Comparison of ENCODE assay signal across 40 cellular contexts in genomic region chr19:7170983-7171382, GRCh38.
"Had no signal": no experiment of that assay in that cellular context is flagged by ENCODE, and none has a peak within 500 bp of the region (broad histone marks: within the 10 kb centered on the region; RNA-seq: fewer than 3 reads in every experiment).

No MANE protein-coding gene starts in this region.

- H3K4me1 ChIP-seq: ascending aorta, body of pancreas, breast epithelium had no signal

- H3K27me3 Mint-ChIP-seq: activated naive CD4-positive, alpha-beta T cell treated with anti-CD3 and anti-CD28 coated beads, Interleukin-2, amount 10 ng/mL, durations not matched to agents 7 days and 5 days; activated naive CD4-positive, alpha-beta T cell treated with anti-CD3 and anti-CD28 coated beads, Interleukin-2, amount 50 U/mL, for 24 hours; activated naive CD8-positive, alpha-beta T cell treated with anti-CD3 and anti-CD28 coated beads, Interleukin-2, amount 50 U/mL, for 24 hours; activated T-cell treated with anti-CD3 and anti-CD28 coated beads, Interleukin-2, amount 50 U/mL, for 24 hours; activated T-helper 17 cell treated with anti-CD3 and anti-CD28 coated beads, Interleukin-2, amount 50 U/mL, for 72 hours; central memory CD8-positive, alpha-beta T cell had no signal

- H3K27me3 ChIP-seq: adrenal gland, ascending aorta, body of pancreas, brain microvascular endothelial cell, breast epithelium, cardiac muscle cell had no signal

- H3K36me3 Mint-ChIP-seq: activated naive CD4-positive, alpha-beta T cell treated with anti-CD3 and anti-CD28 coated beads, Interleukin-2, amount 10 ng/mL, durations not matched to agents 7 days and 5 days; activated naive CD4-positive, alpha-beta T cell treated with anti-CD3 and anti-CD28 coated beads, Interleukin-2, amount 50 U/mL, for 24 hours; activated naive CD8-positive, alpha-beta T cell treated with anti-CD3 and anti-CD28 coated beads, Interleukin-2, amount 10 ng/mL, durations not matched to agents 7 days and 5 days had no signal

- H3K27ac Mint-ChIP-seq: activated naive CD4-positive, alpha-beta T cell treated with anti-CD3 and anti-CD28 coated beads for 36 hours; activated naive CD4-positive, alpha-beta T cell treated with anti-CD3 and anti-CD28 coated beads, Interleukin-2, amount 10 ng/mL, durations not matched to agents 7 days and 5 days; activated naive CD4-positive, alpha-beta T cell treated with anti-CD3 and anti-CD28 coated beads, Interleukin-2, amount 50 U/mL, for 24 hours; activated naive CD4-positive, alpha-beta T cell treated with anti-CD3 and anti-CD28 coated beads, Interleukin-2, amount 50 U/mL, for 72 hours; activated naive CD8-positive, alpha-beta T cell; activated naive CD8-positive, alpha-beta T cell treated with anti-CD3 and anti-CD28 coated beads for 36 hours; activated naive CD8-positive, alpha-beta T cell treated with anti-CD3 and anti-CD28 coated beads, Interleukin-2, amount 10 ng/mL, durations not matched to agents 7 days and 5 days; activated naive CD8-positive, alpha-beta T cell treated with anti-CD3 and anti-CD28 coated beads, Interleukin-2, amount 50 U/mL, for 24 hours; activated T-cell treated with anti-CD3 and anti-CD28 coated beads, Interleukin-2, amount 50 U/mL, for 24 hours; activated T-cell treated with anti-CD3 and anti-CD28 coated beads, Interleukin-2, amount 50 U/mL, for 72 hours; activated T-helper 1 cell treated with anti-CD3 and anti-CD28 coated beads, Interleukin-12 subunit alpha, Interleukin-12 subunit beta, Interleukin-2, Interleukin-4 antibody, amounts not matched to agents 30 ng/mL and 10 ng/mL and 1 ng/mL, durations not matched to agents 14 hours and 24 hours and 36 hours; activated T-helper 17 cell treated with anti-CD3 and anti-CD28 coated beads, Interleukin-2, amount 50 U/mL, for 72 hours; activated T-helper 2 cell treated with anti-CD3 and anti-CD28 coated beads, Interferon-gamma antibody, Interleukin-2, Interleukin-4, amounts not matched to agents 10 μg/mL and 5 μg/mL and 100 μg/mL, durations not matched to agents 14 hours and 24 hours and 36 hours; brain had no signal

- H3K9me3 Mint-ChIP-seq: activated T-cell treated with anti-CD3 and anti-CD28 coated beads, Interleukin-2, amount 50 U/mL, for 4 hours; central memory CD8-positive, alpha-beta T cell had no signal

- FAIRE-seq: astrocyte, bronchial epithelial cell had no signal

- H3K4me3 ChIP-seq: adrenal gland, ascending aorta, body of pancreas, breast epithelium, cardiac muscle cell had no signal

- H3K9me3 ChIP-seq: adrenal gland, ascending aorta, body of pancreas, breast epithelium had no signal

- H3K4me1 Mint-ChIP-seq: activated naive CD4-positive, alpha-beta T cell treated with anti-CD3 and anti-CD28 coated beads, Interleukin-2, amount 10 ng/mL, durations not matched to agents 7 days and 5 days; activated naive CD4-positive, alpha-beta T cell treated with anti-CD3 and anti-CD28 coated beads, Interleukin-2, amount 50 U/mL, for 24 hours; activated naive CD8-positive, alpha-beta T cell treated with anti-CD3 and anti-CD28 coated beads for 36 hours; activated naive CD8-positive, alpha-beta T cell treated with anti-CD3 and anti-CD28 coated beads, Interleukin-2, amount 10 ng/mL, durations not matched to agents 7 days and 5 days; activated naive CD8-positive, alpha-beta T cell treated with anti-CD3 and anti-CD28 coated beads, Interleukin-2, amount 50 U/mL, for 24 hours; activated T-helper 17 cell treated with anti-CD3 and anti-CD28 coated beads, Interleukin-2, amount 50 U/mL, for 72 hours; brain; central memory CD8-positive, alpha-beta T cell had no signal

- H3K27ac ChIP-seq: adrenal gland, ascending aorta, body of pancreas, brain microvascular endothelial cell, breast epithelium, cardiac muscle cell had no signal

- H3K4me3 Mint-ChIP-seq: activated naive CD4-positive, alpha-beta T cell treated with anti-CD3 and anti-CD28 coated beads for 36 hours; activated naive CD4-positive, alpha-beta T cell treated with anti-CD3 and anti-CD28 coated beads, Interleukin-2, amount 10 ng/mL, durations not matched to agents 7 days and 5 days; activated naive CD4-positive, alpha-beta T cell treated with anti-CD3 and anti-CD28 coated beads, Interleukin-2, amount 50 U/mL, for 24 hours; activated naive CD8-positive, alpha-beta T cell; activated naive CD8-positive, alpha-beta T cell treated with anti-CD3 and anti-CD28 coated beads for 36 hours; activated naive CD8-positive, alpha-beta T cell treated with anti-CD3 and anti-CD28 coated beads, Interleukin-2, amount 10 ng/mL, durations not matched to agents 7 days and 5 days; activated naive CD8-positive, alpha-beta T cell treated with anti-CD3 and anti-CD28 coated beads, Interleukin-2, amount 50 U/mL, for 24 hours; activated T-cell treated with anti-CD3 and anti-CD28 coated beads, Interleukin-2, amount 50 U/mL, for 24 hours; activated T-cell treated with anti-CD3 and anti-CD28 coated beads, Interleukin-2, amount 50 U/mL, for 4 hours; activated T-cell treated with anti-CD3 and anti-CD28 coated beads, Interleukin-2, amount 50 U/mL, for 72 hours; activated T-helper 1 cell treated with anti-CD3 and anti-CD28 coated beads, Interleukin-12 subunit alpha, Interleukin-12 subunit beta, Interleukin-2, Interleukin-4 antibody, amounts not matched to agents 30 ng/mL and 10 ng/mL and 1 ng/mL, durations not matched to agents 14 hours and 24 hours and 36 hours; activated T-helper 17 cell treated with anti-CD3 and anti-CD28 coated beads, Interleukin-2, amount 50 U/mL, for 72 hours; brain; central memory CD8-positive, alpha-beta T cell had no signal

- DNase-seq: activated effector memory CD4-positive, alpha-beta T cell treated with anti-CD3 and anti-CD28 coated beads, Interleukin-2, amount 50 U/mL, for 16 hours; activated effector memory CD4-positive, alpha-beta T cell treated with Interleukin-2 at 50 U/mL for 16 hours; activated gamma-delta T cell; activated gamma-delta T cell treated with Interleukin-2 at 50 U/mL for 16 hours; activated naive CD4-positive, alpha-beta T cell; activated naive CD4-positive, alpha-beta T cell treated with anti-CD3 and anti-CD28 coated beads for 36 hours; activated naive CD4-positive, alpha-beta T cell treated with anti-CD3 and anti-CD28 coated beads, Interleukin-2, amount 10 ng/mL, durations not matched to agents 7 days and 5 days; activated naive CD4-positive, alpha-beta T cell treated with anti-CD3 and anti-CD28 coated beads, Interleukin-2, amount 50 U/mL, for 16 hours; activated naive CD4-positive, alpha-beta T cell treated with Interleukin-2 at 50 U/mL for 16 hours; activated naive CD8-positive, alpha-beta T cell treated with anti-CD3 and anti-CD28 coated beads for 36 hours; activated naive CD8-positive, alpha-beta T cell treated with anti-CD3 and anti-CD28 coated beads, Interleukin-2, amount 10 ng/mL, durations not matched to agents 7 days and 5 days; activated naive CD8-positive, alpha-beta T cell treated with anti-CD3 and anti-CD28 coated beads, Interleukin-2, amount 50 U/mL, for 24 hours; activated T-cell treated with anti-CD3 and anti-CD28 coated beads, Interleukin-2, amount 50 U/mL, for 1 hour; activated T-cell treated with anti-CD3 and anti-CD28 coated beads, Interleukin-2, amount 50 U/mL, for 24 hours; activated T-cell treated with anti-CD3 and anti-CD28 coated beads, Interleukin-2, amount 50 U/mL, for 4 hours; activated T-cell treated with anti-CD3 and anti-CD28 coated beads, Interleukin-2, amount 50 U/mL, for 48 hours; activated T-cell treated with anti-CD3 and anti-CD28 coated beads, Interleukin-2, amount 50 U/mL, for 72 hours; adrenal gland; amniotic stem cell; amygdala; anterior cingulate cortex; aorta; body of pancreas; brain microvascular endothelial cell; caudate nucleus; central memory CD4-positive, alpha-beta T cell; cerebellar nuclear complex had no signal

- H3K36me3 ChIP-seq: brain microvascular endothelial cell had no signal

- ATAC-seq: activated naive CD4-positive, alpha-beta T cell treated with anti-CD3 and anti-CD28 coated beads, Interleukin-2, amount 50 U/mL, for 72 hours; activated naive CD8-positive, alpha-beta T cell treated with anti-CD3 and anti-CD28 coated beads, Interleukin-2, amount 50 U/mL, for 24 hours; activated T-cell treated with anti-CD3 and anti-CD28 coated beads, Interleukin-2, amount 50 U/mL, for 4 hours; activated T-cell treated with anti-CD3 and anti-CD28 coated beads, Interleukin-2, amount 50 U/mL, for 72 hours; activated T-helper 17 cell treated with anti-CD3 and anti-CD28 coated beads, Interleukin-2, amount 50 U/mL, for 72 hours; body of pancreas had no signal
